27 cellular contexts compared by ENCODE assay signal in the genomic region with DNA sequence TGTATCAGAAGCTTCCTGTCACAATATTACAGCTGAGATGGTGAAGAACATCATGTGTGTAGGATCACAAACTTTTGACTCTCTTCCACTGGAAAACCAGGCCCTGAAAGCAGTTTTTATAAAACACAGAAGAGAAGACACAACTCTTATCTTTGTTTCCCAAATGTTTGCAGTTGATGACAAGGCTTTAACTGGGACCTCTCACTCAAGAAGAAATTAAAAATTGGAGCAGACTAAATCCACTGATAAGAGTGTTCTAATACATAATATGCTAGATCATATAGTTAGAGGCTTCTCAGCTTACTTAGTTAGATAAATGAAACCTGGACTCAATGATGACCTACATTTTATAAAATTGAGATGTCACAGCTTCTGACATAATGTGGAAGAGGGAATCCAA.
"Had no signal": no experiment of that assay in that cellular context is flagged by ENCODE, and none has a peak within 500 bp of the region (broad histone marks: within the 10 kb centered on the region; RNA-seq: fewer than 3 reads in every experiment).

No MANE protein-coding gene starts in this region.

- FAIRE-seq: bronchial epithelial cell had no signal

- H3K9me3 ChIP-seq: ascending aorta, esophagus squamous epithelium, gastroesophageal sphincter had no signal

- H3K27ac ChIP-seq: ascending aorta, brain microvascular endothelial cell, coronary artery, esophagus squamous epithelium, gastroesophageal sphincter, heart right ventricle, hepatocyte had no signal

- H3K4me3 ChIP-seq: ascending aorta, coronary artery, esophagus squamous epithelium, gastroesophageal sphincter, heart right ventricle, hepatocyte had no signal

- ATAC-seq: activated T-cell treated with anti-CD3 and anti-CD28 coated beads, Interleukin-2, amount 50 U/mL, for 4 hours; effector memory CD8-positive, alpha-beta T cell; gastroesophageal sphincter; heart right ventricle had no signal

- H3K4me3 Mint-ChIP-seq: activated CD4-positive, alpha-beta memory T cell treated with anti-CD3 and anti-CD28 coated beads, Interleukin-2, amount 10 ng/mL, durations not matched to agents 7 days and 5 days; activated CD4-positive, alpha-beta T cell treated with anti-CD3 and anti-CD28 coated beads, Interleukin-2, amount 10 ng/mL, durations not matched to agents 7 days and 5 days; activated naive CD4-positive, alpha-beta T cell treated with anti-CD3 and anti-CD28 coated beads, Interleukin-2, amount 10 ng/mL, durations not matched to agents 7 days and 5 days; activated naive CD8-positive, alpha-beta T cell treated with anti-CD3 and anti-CD28 coated beads, Interleukin-2, amount 10 ng/mL, durations not matched to agents 7 days and 5 days; activated T-cell treated with anti-CD3 and anti-CD28 coated beads, Interleukin-2, amount 50 U/mL, for 4 hours; activated T-helper 1 cell treated with anti-CD3 and anti-CD28 coated beads, Interleukin-12 subunit alpha, Interleukin-12 subunit beta, Interleukin-2, Interleukin-4 antibody, amounts not matched to agents 30 ng/mL and 10 ng/mL and 1 ng/mL, durations not matched to agents 14 hours and 24 hours and 36 hours; central memory CD8-positive, alpha-beta T cell; effector memory CD8-positive, alpha-beta T cell had no signal

- H3K4me1 ChIP-seq: ascending aorta, esophagus squamous epithelium, gastroesophageal sphincter had no signal

- H3K27ac Mint-ChIP-seq: activated CD4-positive, alpha-beta memory T cell treated with anti-CD3 and anti-CD28 coated beads, Interleukin-2, amount 10 ng/mL, durations not matched to agents 7 days and 5 days; activated CD4-positive, alpha-beta T cell treated with anti-CD3 and anti-CD28 coated beads, Interleukin-2, amount 10 ng/mL, durations not matched to agents 7 days and 5 days; activated naive CD4-positive, alpha-beta T cell treated with anti-CD3 and anti-CD28 coated beads, Interleukin-2, amount 10 ng/mL, durations not matched to agents 7 days and 5 days; activated naive CD8-positive, alpha-beta T cell treated with anti-CD3 and anti-CD28 coated beads, Interleukin-2, amount 10 ng/mL, durations not matched to agents 7 days and 5 days; activated T-helper 1 cell treated with anti-CD3 and anti-CD28 coated beads, Interleukin-12 subunit alpha, Interleukin-12 subunit beta, Interleukin-2, Interleukin-4 antibody, amounts not matched to agents 30 ng/mL and 10 ng/mL and 1 ng/mL, durations not matched to agents 14 hours and 24 hours and 36 hours had no signal

- H3K4me2 ChIP-seq: hepatocyte had no signal

- H3K27me3 Mint-ChIP-seq: activated CD4-positive, alpha-beta memory T cell treated with anti-CD3 and anti-CD28 coated beads, Interleukin-2, amount 10 ng/mL, durations not matched to agents 7 days and 5 days; activated CD4-positive, alpha-beta T cell treated with anti-CD3 and anti-CD28 coated beads, Interleukin-2, amount 10 ng/mL, durations not matched to agents 7 days and 5 days; activated naive CD4-positive, alpha-beta T cell treated with anti-CD3 and anti-CD28 coated beads, Interleukin-2, amount 10 ng/mL, durations not matched to agents 7 days and 5 days; activated naive CD8-positive, alpha-beta T cell treated with anti-CD3 and anti-CD28 coated beads, Interleukin-2, amount 10 ng/mL, durations not matched to agents 7 days and 5 days; central memory CD8-positive, alpha-beta T cell; effector memory CD8-positive, alpha-beta T cell had no signal

- H2AFZ ChIP-seq: hepatocyte had no signal

- H3K9me3 Mint-ChIP-seq: activated CD4-positive, alpha-beta memory T cell treated with anti-CD3 and anti-CD28 coated beads, Interleukin-2, amount 10 ng/mL, durations not matched to agents 7 days and 5 days; activated CD4-positive, alpha-beta T cell treated with anti-CD3 and anti-CD28 coated beads, Interleukin-2, amount 10 ng/mL, durations not matched to agents 7 days and 5 days; activated naive CD4-positive, alpha-beta T cell treated with anti-CD3 and anti-CD28 coated beads, Interleukin-2, amount 10 ng/mL, durations not matched to agents 7 days and 5 days; activated T-cell treated with anti-CD3 and anti-CD28 coated beads, Interleukin-2, amount 50 U/mL, for 4 hours; activated T-helper 1 cell treated with anti-CD3 and anti-CD28 coated beads, Interleukin-12 subunit alpha, Interleukin-12 subunit beta, Interleukin-2, Interleukin-4 antibody, amounts not matched to agents 30 ng/mL and 10 ng/mL and 1 ng/mL, durations not matched to agents 14 hours and 24 hours and 36 hours; effector memory CD8-positive, alpha-beta T cell had no signal

- H3K36me3 Mint-ChIP-seq: activated naive CD4-positive, alpha-beta T cell treated with anti-CD3 and anti-CD28 coated beads, Interleukin-2, amount 10 ng/mL, durations not matched to agents 7 days and 5 days had no signal

- DNase-seq: activated CD4-positive, alpha-beta memory T cell treated with anti-CD3 and anti-CD28 coated beads, Interleukin-2, amount 10 ng/mL, durations not matched to agents 7 days and 5 days; activated CD4-positive, alpha-beta T cell treated with anti-CD3 and anti-CD28 coated beads for 1 hour; activated CD4-positive, alpha-beta T cell treated with anti-CD3 and anti-CD28 coated beads for 4 hours; activated CD4-positive, alpha-beta T cell treated with anti-CD3 and anti-CD28 coated beads, Interleukin-2, amount 50 U/mL, for 4 hours; activated CD4-positive, CD25-positive, alpha-beta regulatory T cell; activated CD8-positive, alpha-beta memory T cell treated with anti-CD3 and anti-CD28 coated beads, Interleukin-2, amount 50 U/mL, for 48 hours; activated gamma-delta T cell; activated naive CD4-positive, alpha-beta T cell; activated naive CD4-positive, alpha-beta T cell treated with anti-CD3 and anti-CD28 coated beads, Interleukin-2, amount 10 ng/mL, durations not matched to agents 7 days and 5 days; activated naive CD8-positive, alpha-beta T cell treated with anti-CD3 and anti-CD28 coated beads, Interleukin-2, amount 10 ng/mL, durations not matched to agents 7 days and 5 days; activated T-cell treated with anti-CD3 and anti-CD28 coated beads for 4 hours; activated T-cell treated with anti-CD3 and anti-CD28 coated beads, Interleukin-2, amount 50 U/mL, for 4 hours; brain microvascular endothelial cell; dermis blood vessel endothelial cell; effector CD4-positive, alpha-beta T cell; effector memory CD8-positive, alpha-beta T cell; esophagus squamous epithelium; foreskin melanocyte; heart right ventricle had no signal

- H3K4me1 Mint-ChIP-seq: central memory CD8-positive, alpha-beta T cell had no signal

- H3K79me2 ChIP-seq: hepatocyte had no signal

- H3K27me3 ChIP-seq: ascending aorta, brain microvascular endothelial cell, esophagus squamous epithelium, gastroesophageal sphincter, heart right ventricle, hepatocyte had no signal
